18 cellular contexts compared by ENCODE assay signal in the genomic region with DNA sequence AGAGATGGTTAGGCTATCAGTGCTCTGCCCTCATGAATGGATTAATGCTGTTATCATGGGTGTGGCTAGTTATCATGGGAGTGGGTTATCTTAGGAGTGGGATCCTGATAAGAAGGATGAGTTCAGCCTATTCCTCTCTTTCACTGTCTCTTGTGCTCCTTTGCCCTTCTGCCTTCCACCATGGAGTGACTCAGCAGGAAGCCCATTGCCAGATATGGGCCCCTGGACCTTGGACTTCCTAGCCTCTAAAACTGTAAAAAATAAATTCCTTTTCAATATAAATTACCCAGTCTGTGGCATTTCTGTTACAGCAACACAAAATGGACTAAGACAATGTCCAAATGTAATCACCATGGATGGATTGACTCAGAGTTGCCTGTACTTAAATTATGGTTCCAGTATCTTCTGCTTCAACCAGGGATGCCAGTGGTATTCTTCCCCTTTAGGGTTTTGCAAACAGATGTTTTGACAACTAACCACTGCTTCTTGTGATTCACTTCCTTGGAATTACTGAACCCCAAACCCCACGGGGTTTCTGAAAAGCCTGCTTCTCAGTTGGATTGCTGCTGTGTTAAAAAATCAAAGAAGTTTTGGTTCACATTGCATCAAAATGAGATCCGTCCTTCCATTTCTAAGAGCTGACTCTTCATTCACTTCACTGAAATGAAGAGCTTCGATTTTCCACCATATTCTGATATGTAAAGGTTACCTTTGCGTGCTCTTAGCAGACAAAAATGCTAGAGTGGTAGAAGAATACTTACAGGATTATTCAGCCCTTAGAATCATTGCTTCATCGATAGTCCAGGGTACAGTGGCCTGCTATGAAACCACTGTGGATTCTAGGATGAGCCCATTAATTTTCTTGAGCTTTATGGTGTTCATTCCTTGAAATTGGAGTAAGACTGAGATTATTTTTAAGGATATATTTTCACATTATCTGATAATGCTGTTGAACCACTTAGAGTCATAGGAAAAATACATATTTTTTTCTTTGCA.
DNase-seq lines count a peak whose midpoint lies in the region; ATAC-seq and TF ChIP-seq lines count a peak whose summit lies in the region.
"Had no signal": no experiment of that assay in that cellular context is flagged by ENCODE, and none has a peak within 500 bp of the region (broad histone marks: within the 10 kb centered on the region; RNA-seq: fewer than 3 reads in every experiment).

No MANE protein-coding gene starts in this region.

- CTCF ChIA-PET in PC-3 (lab: Charles Lee): interaction anchor here (0.7 kb wide), 1 partner anchor 524 kb away, joined by 6 read pairs; no protein-coding TSS in a partner anchor

- POLR2A ChIA-PET in PC-3 (lab: Charles Lee; ENCODE audit: unreplicated experiment): no interaction called here

- H3K27me3 ChIP-seq in PC-3 (ENCODE audit: low read length) (no peaks in the 10 kb centered on the region), vagina (no peaks in the 10 kb centered on the region)
- H3K27me3 ChIP-seq: transverse colon had no signal

- no peaks in the 10 kb centered on the region for H3K36me3 ChIP-seq in PC-3 (ENCODE audit: low read depth, low read length)
- H3K36me3 ChIP-seq in vagina: no peaks in the 10 kb centered on the region
- H3K36me3 ChIP-seq: transverse colon had no signal

- H3K9ac ChIP-seq in PC-3 (ENCODE audit: low read length): no peak overlapping the region

- DNase-seq in DMS53 (lab: John Stamatoyannopoulos, UW) (peak; percentile 15), DMS53 treated with DMSO at 0.1 percent for 48 hours (lab: John Stamatoyannopoulos, UW; ENCODE audit: unreplicated experiment) (no peak), PC-3 (peak; percentile 4), fibroblast of pulmonary artery (ENCODE audit: low read depth) (peak; percentile 49), smooth muscle cell of the brain vasculature (ENCODE audit: low read depth, low spot score) (peak; percentile 29), NCI-H2029 (lab: John Stamatoyannopoulos, UW) (no peak), vagina (ENCODE audit: extremely low spot score in 2 of 2) (no peak)
- DNase-seq in activated T-cell treated with anti-CD3 and anti-CD28 coated beads, Interleukin-2, amount 50 U/mL, for 48 hours: no peak
- DNase-seq: activated naive CD4-positive, alpha-beta T cell treated with anti-CD3 and anti-CD28 coated beads, Interleukin-2, amount 10 ng/mL, durations not matched to agents 7 days and 5 days; left colon; naive B cell; NCI-H1092 treated with DMSO at 0.1 percent for 48 hours; NCI-H446; retina; stimulated activated CD4-positive, alpha-beta T cell treated with anti-CD3 and anti-CD28 coated beads, Interleukin-4, amount 100 ng/mL, for 1 hour; transverse colon had no signal

- H2AFZ ChIP-seq in PC-3 (ENCODE audit: low read length): no peak overlapping the region

- H3K4me2 ChIP-seq in PC-3 (ENCODE audit: low read length): no peak overlapping the region

- peaks cover 11% of the 10 kb centered on the region for H3K4me1 ChIP-seq in PC-3 (ENCODE audit: insufficient read depth, low read length)
- no peaks in the 10 kb centered on the region for H3K4me1 ChIP-seq in vagina
- H3K4me1 ChIP-seq: transverse colon had no signal

- no peak overlapping the region for H3K4me3 ChIP-seq in PC-3 (ENCODE audit: low read length)
- no peak overlapping the region for H3K4me3 ChIP-seq in fibroblast of pulmonary artery (replicated peaks; ENCODE audit: low read depth, low read length)
- H3K4me3 ChIP-seq in vagina: no peak overlapping the region
- H3K4me3 ChIP-seq: transverse colon had no signal

- TF ChIP-seq CTCF in PC-3 (conservative IDR thresholded peaks at IDR 0.05; ENCODE audit: low read depth, low read length): no peak
- TF ChIP-seq CTCF in fibroblast of pulmonary artery (IDR thresholded peaks at IDR 0.05; ENCODE audit: low read length, missing control alignments): no peak
- TF ChIP-seq CTCF in vagina (IDR thresholded peaks at IDR 0.05): no peak

- no peaks in the 10 kb centered on the region for H3K9me2 ChIP-seq in PC-3 (replicated peaks; ENCODE audit: low read length)

- no peaks in the 10 kb centered on the region for H3F3A ChIP-seq in PC-3 (ENCODE audit: low read length, unreplicated experiment)

- BruUV-seq in PC-3 (replicated peaks; lab: Mats Ljungman, UMichigan): no TSS peak

- no peaks in the 10 kb centered on the region for H3K9me3 ChIP-seq in PC-3 (ENCODE audit: low read length)
- no peaks in the 10 kb centered on the region for H3K9me3 ChIP-seq in vagina
- H3K9me3 ChIP-seq: transverse colon had no signal

- no peak for ATAC-seq in PC-3
- ATAC-seq: left colon, Panc1 had no signal

- no peaks in the 10 kb centered on the region for H3K79me2 ChIP-seq in PC-3 (ENCODE audit: low read length)

- TF ChIP-seq POLR2A in vagina (IDR thresholded peaks at IDR 0.05): no peak

- no peaks in the 10 kb centered on the region for H4K20me1 ChIP-seq in PC-3 (ENCODE audit: low read length)

- intact Hi-C loops in PC-3 (cut with micrococcal nuclease) (no loop called here), vagina (cut with DNase I) (no loop called here)

- H3K27ac ChIP-seq in PC-3 (ENCODE audit: low read length) (no peak overlapping the region), vagina (no peak overlapping the region)
- H3K27ac ChIP-seq: 22Rv1, transverse colon had no signal

Comparison
In these comparisons a context has a peak if more than half of its experiments do, and no peak if none do; other contexts are left out.
1. DNase-seq: peak in DMS53 (single experiment), PC-3 (single experiment), fibroblast of pulmonary artery (single experiment) and smooth muscle cell of the brain vasculature (single experiment); none in DMS53 treated with DMSO at 0.1 percent for 48 hours (single experiment), NCI-H2029 (single experiment), activated T-cell treated with anti-CD3 and anti-CD28 coated beads, Interleukin-2, amount 50 U/mL, for 48 hours (0 of 2) and vagina (0 of 2).